ENCODE assay signal across 22 cellular contexts in the genomic region with DNA sequence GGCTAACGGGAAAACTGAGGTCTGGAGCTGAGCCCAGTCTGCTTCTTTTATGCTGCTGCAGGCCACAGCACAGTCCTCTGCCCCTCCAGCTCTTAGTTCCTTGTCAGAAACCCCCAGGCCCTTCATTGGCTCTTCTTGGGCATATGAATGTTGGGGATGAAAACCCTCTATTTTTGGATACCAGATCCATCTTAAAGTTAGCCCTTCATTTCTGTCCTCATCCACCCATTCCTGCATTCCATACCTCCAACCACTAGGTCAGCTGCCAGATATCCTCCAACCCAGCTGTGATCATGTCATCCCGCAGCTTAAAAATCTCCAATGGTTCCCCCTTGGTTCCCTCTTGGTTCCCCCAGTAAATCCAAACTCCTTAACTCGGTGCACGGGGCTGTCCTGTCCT. TPM values are rescaled to one million over a fixed set of nuclear protein-coding genes. Genes with fewer than 3 reads are reported as not detected.
DNase-seq lines count a peak whose midpoint lies in the region; ATAC-seq and TF ChIP-seq lines count a peak whose summit lies in the region.
"Had no signal": no experiment of that assay in that cellular context is flagged by ENCODE, and none has a peak within 500 bp of the region (broad histone marks: within the 10 kb centered on the region; RNA-seq: fewer than 3 reads in every experiment).

No MANE protein-coding gene starts in this region.

- no peaks in the 10 kb centered on the region for H3K9me3 Mint-ChIP-seq in activated T-cell treated with anti-CD3 and anti-CD28 coated beads, Interleukin-2, amount 50 U/mL, for 24 hours
- H3K9me3 Mint-ChIP-seq in immature natural killer cell = no peaks in the 10 kb centered on the region

- no peaks in the 10 kb centered on the region for H3K27me3 ChIP-seq in H7 (ENCODE audit: control insufficient read depth, insufficient read depth, low read length)
- no peaks in the 10 kb centered on the region for H3K27me3 ChIP-seq in neutrophil
- H3K27me3 ChIP-seq: esophagus muscularis mucosa, SJSA1, testis, vagina had no signal

- H3K36me3 ChIP-seq in H7 (replicated peaks; ENCODE audit: control insufficient read depth, insufficient read depth, low read length) = no peaks in the 10 kb centered on the region
- no peaks in the 10 kb centered on the region for H3K36me3 ChIP-seq in neutrophil
- H3K36me3 ChIP-seq: esophagus muscularis mucosa, HAP-1, vagina had no signal

- no peak for ATAC-seq in HG02610 (IDR thresholded peaks at IDR 0.05; ENCODE audit: unreplicated experiment)
- ATAC-seq: A549, HepG2 had no signal

- peaks cover 26% of the 10 kb centered on the region for H3K4me1 Mint-ChIP-seq in activated T-cell treated with anti-CD3 and anti-CD28 coated beads, Interleukin-2, amount 50 U/mL, for 24 hours (ENCODE audit: low read depth)
- H3K4me1 Mint-ChIP-seq in immature natural killer cell = peaks cover 21 to 29% of the 10 kb centered on the region in 2 donors

- H3K27ac Mint-ChIP-seq in activated T-cell treated with anti-CD3 and anti-CD28 coated beads, Interleukin-2, amount 50 U/mL, for 24 hours = peak overlapping the region; percentile 9
- H3K27ac Mint-ChIP-seq in immature natural killer cell = peak overlapping the region in 3 of 6 donors; percentile 11 to 47 (median 35)

- no peak for TF ChIP-seq CTCF in neutrophil (IDR thresholded peaks at IDR 0.05)

- H3K4me3 ChIP-seq in H7 (ENCODE audit: insufficient read depth, low read depth, low read length) (no peak overlapping the region), neutrophil (ENCODE audit: low read depth in 1 of 2, low read length in 1 of 2) (no peak overlapping the region)
- H3K4me3 ChIP-seq: A549, HAP-1, SJSA1, skin epidermis, testis, vagina had no signal

- peak overlapping the region; percentile 11 for H3K27ac ChIP-seq in neutrophil
- H3K27ac ChIP-seq: SJSA1, testis, vagina had no signal

- H3K27me3 Mint-ChIP-seq in activated T-cell treated with anti-CD3 and anti-CD28 coated beads, Interleukin-2, amount 50 U/mL, for 24 hours = no peaks in the 10 kb centered on the region
- H3K27me3 Mint-ChIP-seq in immature natural killer cell (ENCODE audit: low read depth in 3 of 3) = peaks cover 5 to 9% (median 8%) of the 10 kb centered on the region in 3 donors

- H3K36me3 Mint-ChIP-seq in activated T-cell treated with anti-CD3 and anti-CD28 coated beads, Interleukin-2, amount 50 U/mL, for 24 hours (ENCODE audit: low read depth) = peaks cover 15% of the 10 kb centered on the region
- H3K36me3 Mint-ChIP-seq in immature natural killer cell = no peaks in the 10 kb centered on the region

- H3K9me3 ChIP-seq in neutrophil = no peaks in the 10 kb centered on the region
- H3K9me3 ChIP-seq: A549, esophagus muscularis mucosa, HAP-1, SJSA1, testis, vagina had no signal

- H3K4me1 ChIP-seq in neutrophil (ENCODE audit: control insufficient read depth in 1 of 2, insufficient read depth in 1 of 2, low read depth in 1 of 2, low read length in 1 of 2) = peaks cover 58 to 72% of the 10 kb centered on the region in 2 experiments

- DNase-seq in activated T-cell treated with anti-CD3 and anti-CD28 coated beads, Interleukin-2, amount 50 U/mL, for 24 hours = no peak
- DNase-seq in activated T-cell treated with anti-CD3 and anti-CD28 coated beads for 4 hours (no peak), H7 (peak; percentile 8), immature natural killer cell (no peak), islet precursor cell (no peak), NCI-H510A (lab: John Stamatoyannopoulos, UW) (no peak)
- DNase-seq: activated CD4-positive, alpha-beta T cell treated with anti-CD3 and anti-CD28 coated beads, Interleukin-2, amount 50 U/mL, for 1 hour; effector memory CD4-positive, alpha-beta T cell; NCI-H1092; NCI-H187 treated with DMSO at 0.1 percent for 48 hours; nucleus accumbens; stimulated activated CD4-positive, alpha-beta T cell treated with anti-CD3 and anti-CD28 coated beads, Interleukin-2, amount 100 ng/mL, for 24 hours; testis had no signal

- no peak overlapping the region for H3K4me3 Mint-ChIP-seq in activated T-cell treated with anti-CD3 and anti-CD28 coated beads, Interleukin-2, amount 50 U/mL, for 24 hours
- peak overlapping the region; percentile 11 to 54 (median 31) for H3K4me3 Mint-ChIP-seq in immature natural killer cell

RNA-seq across cellular contexts. Expression of a gene that starts 1.8 kb away (rescaled TPM):
- total RNA-seq in H7 (2014; rRNA removed; shearing (Covaris generic)) = 16.1 and 16.8 TPM in 2 replicates
- 10 to 100 TPM in 2 of 3 donors, 1 to 10 TPM in 1; 3.6 to 12.5 (median 10.7) TPM for polyA plus RNA-seq in immature natural killer cell
